1 cellular context compared by ENCODE assay signal in genomic region chr1:11838349-11839272, GRCh38.
TF ChIP-seq lines count a peak whose summit lies in the region.

No MANE protein-coding gene starts in this region.

TF ChIP-seq in K562, 482 proteins besides CTCF, POLR2A, EP300 and RAD21 (continued from another document and continues in another):
- TF ChIP-seq SAFB2 (IDR thresholded peaks at IDR 0.05; ENCODE audit: borderline replicate concordance, low read depth, low read length, severe bottlenecking) (no peak), ZEB2 (IDR thresholded peaks at IDR 0.05) (no peak), ZNF174 (CRISPR knock-in tag; IDR thresholded peaks at IDR 0.05) (no peak), ESRRB (CRISPR knock-in tag; IDR thresholded peaks at IDR 0.05; ENCODE audit: borderline replicate concordance) (no peak), HBP1 (CRISPR knock-in tag; IDR thresholded peaks at IDR 0.05) (no peak), IRF9 (tag; IDR thresholded peaks at IDR 0.05) (no peak), ELF4 (CRISPR knock-in tag; IDR thresholded peaks at IDR 0.05) (no peak), CHAMP1 (IDR thresholded peaks at IDR 0.05) (no peak), HMG20B (CRISPR knock-in tag; IDR thresholded peaks at IDR 0.05) (no peak), NFE2 (IDR thresholded peaks at IDR 0.05; ENCODE audit: low read depth) (no peak), ZNF740 (CRISPR knock-in tag; IDR thresholded peaks at IDR 0.05) (peak; percentile 40; the same call in 1 of the 2 replicates), ZNF740 (tag; IDR thresholded peaks at IDR 0.05) (no peak), ZNF347 (CRISPR knock-in tag; IDR thresholded peaks at IDR 0.05; ENCODE audit: low read depth) (no peak), NELFE (IDR thresholded peaks at IDR 0.05; ENCODE audit: insufficient read depth, insufficient read length) (no peak), ELK3 (CRISPR knock-in tag; IDR thresholded peaks at IDR 0.05) (no peak), DACH1 (IDR thresholded peaks at IDR 0.05; ENCODE audit: partially characterized antibody) (no peak), ZNF589 (CRISPR knock-in tag; IDR thresholded peaks at IDR 0.05; ENCODE audit: low read depth) (no peak), PKNOX1 (IDR thresholded peaks at IDR 0.05) (no peak), NR2F6 (CRISPR knock-in tag; IDR thresholded peaks at IDR 0.05) (no peak), GTF2A2 (tag; IDR thresholded peaks at IDR 0.05) (no peak), WHSC1 (IDR thresholded peaks at IDR 0.05; ENCODE audit: low read length) (no peak), NR2C2 (CRISPR knock-in tag; IDR thresholded peaks at IDR 0.05) (0 out of 2 replicates have a peak, but pooled peaks have one; percentile 15), NR2C2 (tag; IDR thresholded peaks at IDR 0.05) (no peak), SMARCA4 (IDR thresholded peaks at IDR 0.05) (0 out of 2 replicates have a peak, but pooled peaks have one; percentile 10), RREB1 (CRISPR knock-in tag; IDR thresholded peaks at IDR 0.05) (0 out of 2 replicates have a peak, but pooled peaks have one; percentile 26), DEAF1 (CRISPR knock-in tag; IDR thresholded peaks at IDR 0.05) (peak; percentile 99), E2F4 (CRISPR knock-in tag; IDR thresholded peaks at IDR 0.05; ENCODE audit: low read depth) (peak; percentile 48; the same call in 1 of the 2 replicates), MCM5 (IDR thresholded peaks at IDR 0.05; ENCODE audit: low read depth) (no peak), MNT (conservative IDR thresholded peaks at IDR 0.05) (peak in 1 of 2 experiments; percentile 39; a peak in 1 of 4 replicates), BRD4 (IDR thresholded peaks at IDR 0.05) (no peak), DMBX1 (CRISPR knock-in tag; IDR thresholded peaks at IDR 0.05; ENCODE audit: borderline replicate concordance) (0 out of 2 replicates have a peak, but pooled peaks have one; percentile 62), EP400 (IDR thresholded peaks at IDR 0.05) (no peak), ZNF77 (CRISPR knock-in tag; IDR thresholded peaks at IDR 0.05) (no peak), ZNF431 (CRISPR knock-in tag; IDR thresholded peaks at IDR 0.05) (no peak), KDM1A (IDR thresholded peaks at IDR 0.05) (no peak), CAMTA2 (CRISPR knock-in tag; conservative IDR thresholded peaks at IDR 0.05) (no peak), MCM2 (IDR thresholded peaks at IDR 0.05; ENCODE audit: low read depth) (no peak), RBFOX2 (IDR thresholded peaks at IDR 0.05; ENCODE audit: low read depth, low read length) (no peak; the same call in 1 of the 2 replicates), KAT7 (CRISPR knock-in tag; IDR thresholded peaks at IDR 0.05; ENCODE audit: borderline replicate concordance) (no peak), ZNF586 (CRISPR knock-in tag; conservative IDR thresholded peaks at IDR 0.05) (no peak), GABPB1 (CRISPR knock-in tag; IDR thresholded peaks at IDR 0.05) (peak; percentile 55; the same call in 1 of the 2 replicates), STAG1 (CRISPR knock-in tag; IDR thresholded peaks at IDR 0.05; ENCODE audit: borderline replicate concordance) (peak; percentile 99), ESRRA (IDR thresholded peaks at IDR 0.05; ENCODE audit: borderline replicate concordance, low read depth) (no peak), ZBTB17 (CRISPR knock-in tag; IDR thresholded peaks at IDR 0.05) (0 out of 2 replicates have a peak, but pooled peaks have one; percentile 63), HOXB6 (CRISPR knock-in tag; IDR thresholded peaks at IDR 0.05; ENCODE audit: borderline replicate concordance) (no peak), PURB (CRISPR knock-in tag; IDR thresholded peaks at IDR 0.05; ENCODE audit: low read depth) (no peak), ZZZ3 (IDR thresholded peaks at IDR 0.05) (peak; percentile 78; the same call in 1 of the 2 replicates), CBX5 (IDR thresholded peaks at IDR 0.05; ENCODE audit: borderline replicate concordance, low read depth) (no peak), ZBTB8A (IDR thresholded peaks at IDR 0.05; ENCODE audit: partially characterized antibody) (no peak)
